ENCODE assay signal across 1 cellular context in genomic region chr2:111119004-111119846, GRCh38.
TF ChIP-seq lines count a peak whose summit lies in the region.

No MANE protein-coding gene starts in this region.

TF ChIP-seq in HepG2, 621 proteins besides CTCF, POLR2A, EP300 and RAD21 (continued from another document):
- TF ChIP-seq AKNA (CRISPR knock-in tag; IDR thresholded peaks at IDR 0.05; ENCODE audit: borderline replicate concordance) (no peak), ZNF383 (CRISPR knock-in tag; IDR thresholded peaks at IDR 0.05; ENCODE audit: borderline replicate concordance) (no peak), YY1 (IDR thresholded peaks at IDR 0.05; ENCODE audit: insufficient read depth, insufficient replicate concordance, low read depth, low read length) (no peak), ZNF414 (CRISPR knock-in tag; IDR thresholded peaks at IDR 0.05) (no peak), ZHX2 (IDR thresholded peaks at IDR 0.05; ENCODE audit: low read depth) (no peak), ZHX2 (CRISPR knock-in tag; IDR thresholded peaks at IDR 0.05; ENCODE audit: borderline replicate concordance) (no peak), SIX4 (CRISPR knock-in tag; IDR thresholded peaks at IDR 0.05) (no peak), NFE2 (CRISPR knock-in tag; IDR thresholded peaks at IDR 0.05) (no peak), TBP (CRISPR knock-in tag; IDR thresholded peaks at IDR 0.05) (no peak), MAFF (IDR thresholded peaks at IDR 0.05; ENCODE audit: low read depth, low read length) (no peak), ATF7-NPFF (CRISPR knock-in tag; IDR thresholded peaks at IDR 0.05; ENCODE audit: low read depth) (0 out of 2 replicates have a peak, but pooled peaks have one; percentile 26), ZNF260 (CRISPR knock-in tag; IDR thresholded peaks at IDR 0.05; ENCODE audit: borderline replicate concordance, low read depth) (no peak), ZNF598 (CRISPR knock-in tag; IDR thresholded peaks at IDR 0.05; ENCODE audit: borderline replicate concordance) (no peak), HES4 (CRISPR knock-in tag; IDR thresholded peaks at IDR 0.05; ENCODE audit: borderline replicate concordance) (peak; percentile 35; the same call in 1 of the 2 replicates), ZNF709 (CRISPR knock-in tag; IDR thresholded peaks at IDR 0.05) (no peak), PTBP1 (IDR thresholded peaks at IDR 0.05; ENCODE audit: low read depth, low read length, poor library complexity, severe bottlenecking) (no peak), GATA4 (IDR thresholded peaks at IDR 0.05; ENCODE audit: borderline replicate concordance, low read depth) (no peak), ZNF75D (CRISPR knock-in tag; IDR thresholded peaks at IDR 0.05; ENCODE audit: borderline replicate concordance) (no peak), ZNF501 (CRISPR knock-in tag; IDR thresholded peaks at IDR 0.05) (no peak)
